24 cellular contexts compared by ENCODE assay signal in genomic region chr4:35399912-35400311, GRCh38.
"Had no signal": no experiment of that assay in that cellular context is flagged by ENCODE, and none has a peak within 500 bp of the region (broad histone marks: within the 10 kb centered on the region; RNA-seq: fewer than 3 reads in every experiment).

No MANE protein-coding gene starts in this region.

- H3K27ac ChIP-seq: PC-9 had no signal

- H3K27me3 ChIP-seq: MG63 had no signal

- H3K4me1 Mint-ChIP-seq: activated B cell treated with CpG ODN at 0.5 μM for 24 hours; activated CD4-positive, alpha-beta T cell treated with anti-CD3 and anti-CD28 coated beads, Interleukin-2, amount 10 ng/mL, durations not matched to agents 24 days and 14 days; activated naive CD8-positive, alpha-beta T cell treated with anti-CD3 and anti-CD28 coated beads, Interleukin-2, amount 50 U/mL, for 24 hours; brain; central memory CD8-positive, alpha-beta T cell; T-helper 17 cell had no signal

- H3K4me3 Mint-ChIP-seq: activated B cell treated with CpG ODN at 0.5 μM for 24 hours; activated CD4-positive, alpha-beta memory T cell treated with anti-CD3 and anti-CD28 coated beads for 36 hours; activated CD4-positive, alpha-beta T cell treated with anti-CD3 and anti-CD28 coated beads, Interleukin-2, amount 10 ng/mL, durations not matched to agents 24 days and 14 days; activated naive CD8-positive, alpha-beta T cell treated with anti-CD3 and anti-CD28 coated beads, Interleukin-2, amount 50 U/mL, for 24 hours; activated T-cell treated with anti-CD3 and anti-CD28 coated beads, Interleukin-2, amount 50 U/mL, for 4 hours; brain; central memory CD8-positive, alpha-beta T cell; T-helper 17 cell had no signal

- H3K4me2 ChIP-seq: PC-9 had no signal

- H3K36me3 Mint-ChIP-seq: activated CD4-positive, alpha-beta memory T cell treated with anti-CD3 and anti-CD28 coated beads for 36 hours; activated naive CD4-positive, alpha-beta T cell treated with anti-CD3 and anti-CD28 coated beads, Interleukin-2, amount 50 U/mL, for 72 hours; brain had no signal

- H3K27ac Mint-ChIP-seq: activated B cell treated with CpG ODN at 0.5 μM for 24 hours; activated CD4-positive, alpha-beta memory T cell treated with anti-CD3 and anti-CD28 coated beads for 36 hours; activated CD4-positive, alpha-beta T cell treated with anti-CD3 and anti-CD28 coated beads, Interleukin-2, amount 10 ng/mL, durations not matched to agents 24 days and 14 days; activated naive CD4-positive, alpha-beta T cell treated with anti-CD3 and anti-CD28 coated beads, Interleukin-2, amount 50 U/mL, for 72 hours; activated naive CD8-positive, alpha-beta T cell treated with anti-CD3 and anti-CD28 coated beads, Interleukin-2, amount 50 U/mL, for 24 hours; brain; T-helper 17 cell had no signal

- ATAC-seq: activated naive CD4-positive, alpha-beta T cell treated with anti-CD3 and anti-CD28 coated beads, Interleukin-2, amount 50 U/mL, for 72 hours; activated naive CD8-positive, alpha-beta T cell treated with anti-CD3 and anti-CD28 coated beads, Interleukin-2, amount 50 U/mL, for 24 hours; activated T-cell treated with anti-CD3 and anti-CD28 coated beads, Interleukin-2, amount 50 U/mL, for 4 hours; T-helper 17 cell had no signal

- H2AFZ ChIP-seq: PC-9 had no signal

- DNase-seq: activated B cell treated with CpG ODN at 0.5 μM for 24 hours; activated CD4-positive, alpha-beta memory T cell treated with anti-CD3 and anti-CD28 coated beads for 36 hours; activated CD4-positive, alpha-beta T cell treated with anti-CD3 and anti-CD28 coated beads for 1 hour; activated CD4-positive, alpha-beta T cell treated with anti-CD3 and anti-CD28 coated beads, Interleukin-2, amount 10 ng/mL, durations not matched to agents 24 days and 14 days; activated CD8-positive, alpha-beta memory T cell treated with anti-CD3 and anti-CD28 coated beads for 24 hours; activated effector memory CD4-positive, alpha-beta T cell treated with anti-CD3 and anti-CD28 coated beads, Interleukin-2, amount 50 U/mL, for 16 hours; activated naive CD4-positive, alpha-beta T cell treated with Interleukin-2 at 50 U/mL for 16 hours; activated naive CD8-positive, alpha-beta T cell treated with anti-CD3 and anti-CD28 coated beads, Interleukin-2, amount 50 U/mL, for 24 hours; activated T-cell treated with anti-CD3 and anti-CD28 coated beads, Interleukin-2, amount 50 U/mL, for 4 hours; amniotic stem cell; MG63; MV-4-11; NCI-H1092 treated with DMSO at 0.1 percent for 48 hours; NCI-H1417 treated with DMSO at 0.1 percent for 48 hours; NCI-H1694 treated with DMSO at 0.1 percent for 48 hours; NCI-H2029 treated with DMSO at 0.1 percent for 48 hours; NCI-H524; PC-9; SHP77 treated with DMSO at 0.1 percent for 48 hours; T-helper 17 cell; T-helper 9 cell had no signal

- H3K36me3 ChIP-seq: MG63 had no signal

- H3K9me3 Mint-ChIP-seq: activated B cell treated with CpG ODN at 0.5 μM for 24 hours; activated CD4-positive, alpha-beta memory T cell treated with anti-CD3 and anti-CD28 coated beads for 36 hours; activated CD4-positive, alpha-beta T cell treated with anti-CD3 and anti-CD28 coated beads, Interleukin-2, amount 10 ng/mL, durations not matched to agents 24 days and 14 days; activated naive CD8-positive, alpha-beta T cell treated with anti-CD3 and anti-CD28 coated beads, Interleukin-2, amount 50 U/mL, for 24 hours; central memory CD8-positive, alpha-beta T cell had no signal

- H3K9me3 ChIP-seq: MG63 had no signal

- H3K27me3 Mint-ChIP-seq: activated B cell treated with CpG ODN at 0.5 μM for 24 hours; activated CD4-positive, alpha-beta memory T cell treated with anti-CD3 and anti-CD28 coated beads for 36 hours; activated CD4-positive, alpha-beta T cell treated with anti-CD3 and anti-CD28 coated beads, Interleukin-2, amount 10 ng/mL, durations not matched to agents 24 days and 14 days; activated naive CD8-positive, alpha-beta T cell treated with anti-CD3 and anti-CD28 coated beads, Interleukin-2, amount 50 U/mL, for 24 hours; brain; central memory CD8-positive, alpha-beta T cell; T-helper 17 cell had no signal

- H3K4me3 ChIP-seq: MG63, PC-9 had no signal
